Comparison of ENCODE assay signal across 1 cellular context in genomic region chr5:179619776-179620175, GRCh38.
TF ChIP-seq lines count a peak whose summit lies in the region.

No MANE protein-coding gene starts in this region.

TF ChIP-seq in H1, 55 proteins besides CTCF, POLR2A, EP300 and RAD21:
- TF ChIP-seq GTF2F1 (IDR thresholded peaks at IDR 0.05; ENCODE audit: borderline replicate concordance, low read depth, low read length) (no peak), RFX5 (IDR thresholded peaks at IDR 0.05; ENCODE audit: borderline replicate concordance, low read depth, low read length) (no peak), CHD2 (IDR thresholded peaks at IDR 0.05; ENCODE audit: low read length) (no peak), CBX5 (IDR thresholded peaks at IDR 0.05; ENCODE audit: low read depth, low read length) (no peak), MAX (IDR thresholded peaks at IDR 0.05) (no peak), SIX5 (IDR thresholded peaks at IDR 0.05; ENCODE audit: low read depth, low read length) (no peak), HDAC6 (IDR thresholded peaks at IDR 0.05; ENCODE audit: low read depth, low read length) (no peak), BCL11A (IDR thresholded peaks at IDR 0.05; ENCODE audit: low read depth in 2 of 2, low read length in 2 of 2) (no peak), SP2 (IDR thresholded peaks at IDR 0.05; ENCODE audit: low read length) (no peak), CTBP2 (IDR thresholded peaks at IDR 0.05; ENCODE audit: borderline replicate concordance, insufficient read depth, insufficient read length, low read length) (no peak), PHF8 (conservative IDR thresholded peaks at IDR 0.05; ENCODE audit: low read depth, low read length) (no peak), POLR2AphosphoS5 (IDR thresholded peaks at IDR 0.05; ENCODE audit: low read depth, low read length) (no peak), CREB1 (IDR thresholded peaks at IDR 0.05) (no peak), POU5F1 (IDR thresholded peaks at IDR 0.05; ENCODE audit: low read depth, low read length) (no peak), ASH2L (IDR thresholded peaks at IDR 0.05; ENCODE audit: low read length) (no peak)
